Comparison of ENCODE assay signal across 11 cellular contexts in the genomic region with DNA sequence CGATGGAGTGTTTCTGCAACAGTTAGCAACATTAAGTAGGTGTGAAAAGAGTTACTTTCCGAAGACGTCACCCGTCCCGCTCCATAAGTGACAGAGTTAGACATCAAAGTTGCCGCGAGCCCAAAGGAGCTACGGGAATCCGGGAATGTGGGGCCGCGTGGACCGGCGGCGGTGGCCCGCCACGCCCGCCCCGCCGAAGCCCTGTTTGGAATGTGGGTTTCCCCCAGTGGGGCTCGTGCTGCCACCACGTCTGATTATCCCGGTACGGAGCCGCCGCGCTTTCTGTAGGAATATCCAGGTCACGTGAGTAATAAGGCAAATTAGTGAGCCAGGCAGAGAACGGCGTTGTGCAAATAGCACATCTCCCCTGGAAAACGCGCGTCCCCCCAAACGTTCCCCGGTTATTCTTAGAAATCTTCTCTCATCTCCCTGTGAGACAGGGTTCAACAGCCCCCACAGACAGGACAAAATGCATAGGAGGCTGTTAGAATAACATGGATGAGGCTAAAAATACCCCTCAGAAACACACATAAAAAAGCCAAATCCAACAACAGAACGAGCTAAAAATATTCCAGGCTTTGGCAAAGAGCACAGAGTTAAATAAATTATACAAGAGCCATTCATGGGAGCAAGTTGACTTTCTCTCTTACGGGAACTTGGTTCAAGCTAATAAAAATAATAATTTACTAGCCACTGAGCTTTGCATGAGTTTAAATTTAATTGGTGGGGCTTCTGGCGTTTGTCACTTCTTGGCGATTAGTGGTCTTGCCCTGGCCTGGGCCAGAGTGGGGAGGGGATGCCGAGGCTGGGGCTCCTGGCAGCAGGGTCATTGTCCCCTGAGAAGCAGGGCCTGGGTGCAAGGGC. TPM values are rescaled to one million over a fixed set of nuclear protein-coding genes. Genes with fewer than 3 reads are reported as not detected.
DNase-seq lines count a peak whose midpoint lies in the region; ATAC-seq, FAIRE-seq and TF ChIP-seq lines count a peak whose summit lies in the region.
"Had no signal": no experiment of that assay in that cellular context is flagged by ENCODE, and none has a peak within 500 bp of the region (broad histone marks: within the 10 kb centered on the region; RNA-seq: fewer than 3 reads in every experiment).

No MANE protein-coding gene starts in this region.

- peak overlapping the region; percentile 60 for H2AFZ ChIP-seq in keratinocyte (ENCODE audit: control insufficient read depth, low read length)

- peak; percentile 30 for FAIRE-seq in G401.6 (lab: Jason Lieb, UNC)
- no peak for FAIRE-seq in keratinocyte (lab: Jason Lieb, UNC)

- H3K27me3 ChIP-seq in adipocyte (replicated peaks; ENCODE audit: control insufficient read depth, insufficient read depth, low read length) (no peaks in the 10 kb centered on the region), keratinocyte (ENCODE audit: control insufficient read depth, extremely low read depth, insufficient read depth, low read length) (no peaks in the 10 kb centered on the region)

- no peak for ATAC-seq in HG03139 (IDR thresholded peaks at IDR 0.05; ENCODE audit: unreplicated experiment)

- H3K9me1 ChIP-seq in keratinocyte (ENCODE audit: control insufficient read depth, extremely low read depth, insufficient read depth, low read length): no peaks in the 10 kb centered on the region

- H4K20me1 ChIP-seq in keratinocyte (ENCODE audit: control insufficient read depth, extremely low read depth, insufficient read depth, low read length): no peaks in the 10 kb centered on the region

- H3K4me2 ChIP-seq in keratinocyte (ENCODE audit: control insufficient read depth, extremely low read depth, insufficient read depth, low read depth, low read length): peak overlapping the region; percentile 82

- no peaks in the 10 kb centered on the region for H3K36me3 ChIP-seq in adipocyte (ENCODE audit: control insufficient read depth, insufficient read depth, low read length, severe bottlenecking)
- H3K36me3 ChIP-seq in keratinocyte (ENCODE audit: control insufficient read depth in 2 of 2, extremely low read depth in 1 of 2, insufficient read depth in 2 of 2, low read length in 2 of 2): no peaks in the 10 kb centered on the region

- no peak for TF ChIP-seq CTCF in keratinocyte (optimal IDR thresholded peaks at IDR 0.05 in 1 of 3, IDR thresholded peaks at IDR 0.05 in 1 of 3, conservative IDR thresholded peaks at IDR 0.05 in 1 of 3; ENCODE audit: extremely low read depth in 1 of 3, insufficient read depth in 2 of 3, low read length in 3 of 3)

- H3K4me1 ChIP-seq in adipocyte (ENCODE audit: control insufficient read depth, insufficient read depth, low read length) (peaks cover 59% of the 10 kb centered on the region), keratinocyte (ENCODE audit: control insufficient read depth, extremely low read depth, insufficient read depth, low read length) (peaks cover 33% of the 10 kb centered on the region)

- peaks cover 22% of the 10 kb centered on the region for H3K79me2 ChIP-seq in keratinocyte (ENCODE audit: control insufficient read depth, insufficient read depth, low read length)

- DNase-seq in adipocyte (ENCODE audit: low read depth) (no peak), keratinocyte (ENCODE audit: low read depth, low spot score) (no peak), skeletal muscle cell (ENCODE audit: low read depth) (no peak), HK-2 (ENCODE audit: unreplicated experiment) (no peak), globus pallidus (ENCODE audit: low spot score) (no peak)
- DNase-seq in activated CD8-positive, alpha-beta memory T cell treated with anti-CD3 and anti-CD28 coated beads, Interleukin-2, amount 50 U/mL, for 48 hours: no peak
- DNase-seq: erythroblast, NCI-H774 had no signal

- dilution Hi-C loops in keratinocyte (cut with MboI; ENCODE audit: extremely low pct_ligation_motif_present, low sequenced_read_pairs): no loop called here

- H3K9ac ChIP-seq in adipocyte (ENCODE audit: low read length) (peak overlapping the region; percentile 97), keratinocyte (ENCODE audit: control insufficient read depth, extremely low read depth, insufficient read depth, low read length) (peak overlapping the region; percentile 52)

- H3K9me3 ChIP-seq in adipocyte (ENCODE audit: control insufficient read depth, low read length) (no peaks in the 10 kb centered on the region), keratinocyte (ENCODE audit: control insufficient read depth, low read depth, low read length) (no peaks in the 10 kb centered on the region)

- H3K4me3 ChIP-seq in adipocyte (ENCODE audit: low read length): peak overlapping the region; percentile 85
- peak overlapping the region in 2 of 3 experiments; percentile 25 to 61 for H3K4me3 ChIP-seq in keratinocyte (ENCODE audit: control insufficient read depth in 2 of 3, extremely low read depth in 1 of 3, insufficient read depth in 2 of 3, low read depth in 1 of 3, low read length in 3 of 3)
- H3K4me3 ChIP-seq in skeletal muscle cell (ENCODE audit: low read depth, low read length): peak overlapping the region; percentile 22

- no peak overlapping the region for H3K27ac ChIP-seq in keratinocyte (ENCODE audit: control insufficient read depth, insufficient read depth, low read length)

RNA-seq across cellular contexts. Expression of gene BAHCC1, which starts 8.6 kb away (rescaled TPM):
- polyA plus RNA-seq in keratinocyte: 0.52 to 1.0 TPM (median 0.80 TPM) in 3 replicates
- polyA plus RNA-seq in keratinocyte (2011; ENCODE audit: low read depth): 0.74 TPM
- 0.13 and 0.88 TPM in 2 replicates for polyA plus RNA-seq in keratinocyte (2011; cell fraction: cytosol; rRNA removed)
- 3.0 and 5.1 TPM in 2 replicates for polyA plus RNA-seq in keratinocyte (2011; cell fraction: nucleus; rRNA removed)
- 0.85 and 2.5 TPM in 2 replicates for polyA plus RNA-seq in keratinocyte (2012; ENCODE audit: low replicate concordance)
- polyA minus RNA-seq in keratinocyte: 0.99 to 4.3 TPM (median 1.3 TPM) in 3 replicates
- polyA minus RNA-seq in keratinocyte (2011; cell fraction: cytosol; rRNA and poly(A)+ RNA removed): 0.96 TPM
- polyA minus RNA-seq in keratinocyte (2011; cell fraction: nucleus; rRNA and poly(A)+ RNA removed): 4.7 and 6.7 TPM in 2 replicates
- polyA plus RNA-seq: IgD-negative memory B cell had no signal

Comparison
In these comparisons a context has a peak if more than half of its experiments do, and no peak if none do; other contexts are left out.
1. H3K4me3 ChIP-seq: peak in every context shown above with its lines; median percentile 85 in adipocyte; 43 in keratinocyte; 22 in skeletal muscle cell.